Comparison of ENCODE assay signal across 28 cellular contexts in the genomic region with DNA sequence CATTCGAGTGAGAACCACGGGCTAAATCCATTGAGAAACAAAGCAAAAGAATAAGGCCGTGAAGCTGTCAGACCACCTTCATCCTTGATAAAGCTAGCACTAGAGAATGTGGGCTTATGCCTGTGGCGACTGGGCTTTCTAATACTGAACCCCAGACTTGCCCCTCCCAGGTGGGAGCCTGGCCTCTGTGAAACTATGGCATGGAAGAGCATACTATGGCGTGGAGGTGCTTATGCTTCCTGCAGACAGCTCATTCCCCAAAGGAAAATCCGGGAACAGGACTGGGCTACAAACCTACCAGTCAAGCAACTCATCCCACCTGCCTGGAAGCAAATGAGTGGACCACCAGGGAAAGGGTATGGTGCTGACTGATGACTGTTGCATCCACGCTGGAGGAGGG.
A peak's percentile ranks its signal among the peaks of the same experiment; 100 is the strongest.
DNase-seq lines count a peak whose midpoint lies in the region; ATAC-seq and TF ChIP-seq lines count a peak whose summit lies in the region.
"Had no signal": no experiment of that assay in that cellular context is flagged by ENCODE, and none has a peak within 500 bp of the region (broad histone marks: within the 10 kb centered on the region; RNA-seq: fewer than 3 reads in every experiment).

No MANE protein-coding gene starts in this region.

- H2AK5ac ChIP-seq in mesenchymal stem cell (ENCODE audit: low read length, severe bottlenecking): peak overlapping the region; percentile 22

- H2BK12ac ChIP-seq in mesenchymal stem cell (ENCODE audit: low read length in 2 of 2): no peak overlapping the region

- H3K4me2 ChIP-seq in mesenchymal stem cell (ENCODE audit: low read length, poor library complexity, severe bottlenecking): no peak overlapping the region

- H3K18ac ChIP-seq in mesenchymal stem cell (ENCODE audit: low read depth in 1 of 2, low read length in 2 of 2): no peak overlapping the region

- H3K23ac ChIP-seq in mesenchymal stem cell (ENCODE audit: low read length in 2 of 2): no peak overlapping the region

- no peaks in the 10 kb centered on the region for H3K79me1 ChIP-seq in mesenchymal stem cell (replicated peaks; ENCODE audit: low read length, poor library complexity, severe bottlenecking)

- DNase-seq in RWPE1 (ENCODE audit: low spot score) (no peak), caudate nucleus (lab: John Stamatoyannopoulos, UW) (no peak), mesenchymal stem cell (no peak), mucosa of descending colon (no peak), NCI-H1105 (lab: John Stamatoyannopoulos, UW) (no peak)
- DNase-seq: activated CD4-positive, alpha-beta T cell treated with anti-CD3 and anti-CD28 coated beads for 48 hours; activated effector memory CD4-positive, alpha-beta T cell treated with anti-CD3 and anti-CD28 coated beads, Interleukin-2, amount 50 U/mL, for 16 hours; activated naive CD8-positive, alpha-beta T cell treated with anti-CD3 and anti-CD28 coated beads for 36 hours; CD4-positive, alpha-beta memory T cell; H9; immature natural killer cell; KG1; left colon; NCI-H2029 treated with DMSO at 0.1 percent for 48 hours; NCI-H2227 treated with DMSO at 0.1 percent for 48 hours; NCI-H526; NK-92 treated with Interleukin-12 subunit alpha and Interleukin-12 subunit beta, amount 100 ng/mL, for 24 hours; right cardiac atrium; stimulated activated CD8-positive, alpha-beta memory T cell treated with anti-CD3 and anti-CD28 coated beads, Interleukin-4, amount 100 ng/mL, for 48 hours; WERI-Rb-1 had no signal

- H2BK5ac ChIP-seq in mesenchymal stem cell (ENCODE audit: low read depth, low read length, poor library complexity, severe bottlenecking): no peak overlapping the region

- H3K27ac ChIP-seq in ACC112 (ENCODE audit: low read depth, low read length) (peak overlapping the region; percentile 100), RWPE1 (peak overlapping the region; percentile 57), caudate nucleus (ENCODE audit: low read depth, low read length) (peak overlapping the region; percentile 84), mesenchymal stem cell (ENCODE audit: low read length, poor library complexity, severe bottlenecking) (no peak overlapping the region)
- H3K27ac ChIP-seq: HL-60, parathyroid adenoma, thoracic aorta, WERI-Rb-1 had no signal

- H2AFZ ChIP-seq in ACC112 (ENCODE audit: low read length, unreplicated experiment): peak overlapping the region; percentile 8
- peak overlapping the region; percentile 36 for H2AFZ ChIP-seq in mesenchymal stem cell (ENCODE audit: low read depth, low read length)
- H2AFZ ChIP-seq: parathyroid adenoma had no signal

- intact Hi-C loops in mucosa of descending colon (cut with DNase I, micrococcal nuclease): no loop called here

- WGBS in mesenchymal stem cell: 75% methylated on average over 6 of the region's 7 CpGs

- H3K14ac ChIP-seq in mesenchymal stem cell (ENCODE audit: low read length in 2 of 2): no peak overlapping the region

- POLR2A ChIA-PET in RWPE1 (lab: Yijun Ruan, JAX; ENCODE audit: low non-redundant PET): no interaction called here

- H3K79me2 ChIP-seq in ACC112 (ENCODE audit: control insufficient read depth, insufficient read depth, low read length, unreplicated experiment): no peaks in the 10 kb centered on the region
- H3K79me2 ChIP-seq: parathyroid adenoma had no signal

- ATAC-seq in mucosa of descending colon: no peak
- ATAC-seq in HG02938 (IDR thresholded peaks at IDR 0.05; ENCODE audit: unreplicated experiment): no peak
- no peak for ATAC-seq in GM19351 (IDR thresholded peaks at IDR 0.05; ENCODE audit: unreplicated experiment)
- ATAC-seq: left colon, Panc1, right cardiac atrium had no signal

- no peak overlapping the region for H2BK15ac ChIP-seq in mesenchymal stem cell (ENCODE audit: low read depth, poor library complexity, severe bottlenecking)

- H3K27me3 ChIP-seq in ACC112 (ENCODE audit: insufficient read depth, low read length) (no peaks in the 10 kb centered on the region), mesenchymal stem cell (ENCODE audit: control insufficient read depth in 1 of 2, insufficient read depth in 1 of 2, low read length in 2 of 2) (no peaks in the 10 kb centered on the region)
- H3K27me3 ChIP-seq: MG63 had no signal

- peaks cover 46% of the 10 kb centered on the region for H3K4me1 ChIP-seq in ACC112 (ENCODE audit: control insufficient read depth, insufficient read depth, low read length, unreplicated experiment)
- peaks cover 16% of the 10 kb centered on the region for H3K4me1 ChIP-seq in mesenchymal stem cell (ENCODE audit: control insufficient read depth, insufficient read depth, low read depth, low read length)
- no peaks in the 10 kb centered on the region for H3K4me1 ChIP-seq in mucosa of descending colon (ENCODE audit: low read depth)
- H3K4me1 ChIP-seq: parathyroid adenoma had no signal

- no peak overlapping the region for H4K91ac ChIP-seq in mesenchymal stem cell (ENCODE audit: low read length)

- H3K36me3 ChIP-seq in ACC112 (ENCODE audit: insufficient read depth, low read length): no peaks in the 10 kb centered on the region
- peaks cover 0 to 3% of the 10 kb centered on the region in 2 experiments for H3K36me3 ChIP-seq in mesenchymal stem cell (ENCODE audit: control insufficient read depth in 1 of 2, insufficient read depth in 2 of 2, low read depth in 1 of 2, low read length in 2 of 2)
- no peaks in the 10 kb centered on the region for H3K36me3 ChIP-seq in mucosa of descending colon (ENCODE audit: low read depth)
- H3K36me3 ChIP-seq: MG63, thoracic aorta, WERI-Rb-1 had no signal

- no peaks in the 10 kb centered on the region for H3K9me3 ChIP-seq in mesenchymal stem cell (ENCODE audit: control insufficient read depth, low read length)
- H3K9me3 ChIP-seq in mucosa of descending colon: no peaks in the 10 kb centered on the region
- H3K9me3 ChIP-seq: MG63, thoracic aorta had no signal

- CTCF ChIA-PET in RWPE1 (lab: Yijun Ruan, JAX): interaction anchor here (0.6 kb wide), 1 partner anchor 1007 kb away, joined by 4 read pairs; no protein-coding TSS in a partner anchor

- H3K4me3 ChIP-seq in ACC112 (ENCODE audit: low read depth, low read length): peak overlapping the region; percentile 53
- H3K4me3 ChIP-seq in mesenchymal stem cell (ENCODE audit: insufficient read depth in 1 of 2, low read depth in 1 of 2, low read length in 2 of 2): no peak overlapping the region
- no peak overlapping the region for H3K4me3 ChIP-seq in mucosa of descending colon
- H3K4me3 ChIP-seq: MG63, thoracic aorta had no signal

- TF ChIP-seq CTCF in RWPE1 (conservative IDR thresholded peaks at IDR 0.05; ENCODE audit: low read depth) (no peak), mucosa of descending colon (IDR thresholded peaks at IDR 0.05) (no peak)

- H3K4ac ChIP-seq in mesenchymal stem cell (ENCODE audit: low read depth in 1 of 2, low read length in 2 of 2): no peak overlapping the region

- no peak overlapping the region for H3K9ac ChIP-seq in mesenchymal stem cell (ENCODE audit: low read length)
- H3K9ac ChIP-seq: parathyroid adenoma had no signal

- H4K8ac ChIP-seq in mesenchymal stem cell (ENCODE audit: low read length): no peak overlapping the region

- H2BK120ac ChIP-seq in mesenchymal stem cell (ENCODE audit: low read depth, low read length): no peak overlapping the region
